Comparison of ENCODE assay signal across 19 cellular contexts in genomic region chr6:43192911-43193310, GRCh38. TPM values are rescaled to one million over a fixed set of nuclear protein-coding genes. Genes with fewer than 3 reads are reported as not detected.
DNase-seq lines count a peak whose midpoint lies in the region; ATAC-seq, FAIRE-seq and TF ChIP-seq lines count a peak whose summit lies in the region.
"Had no signal": no experiment of that assay in that cellular context is flagged by ENCODE, and none has a peak within 500 bp of the region (broad histone marks: within the 10 kb centered on the region; RNA-seq: fewer than 3 reads in every experiment).

No MANE protein-coding gene starts in this region.

- no peaks in the 10 kb centered on the region for H4K20me1 ChIP-seq in osteoblast (ENCODE audit: insufficient read depth, low read length)

- no peak overlapping the region for H3K4me3 Mint-ChIP-seq in activated T-helper 17 cell treated with anti-CD3 and anti-CD28 coated beads, Interleukin-2, amount 50 U/mL, for 72 hours
- H3K4me3 Mint-ChIP-seq: CD14-positive monocyte; CD8-positive, alpha-beta T cell; HFFc6 had no signal

- FAIRE-seq in GM19239 (lab: Jason Lieb, UNC), result no peak
- FAIRE-seq: GM12892 had no signal

- ATAC-seq in activated T-helper 17 cell treated with anti-CD3 and anti-CD28 coated beads, Interleukin-2, amount 50 U/mL, for 72 hours (replicated peaks), result no peak
- ATAC-seq in esophagus mucosa, result peak; percentile 10
- ATAC-seq: CD8-positive, alpha-beta T cell had no signal

- no peaks in the 10 kb centered on the region for H3K27me3 Mint-ChIP-seq in activated T-helper 17 cell treated with anti-CD3 and anti-CD28 coated beads, Interleukin-2, amount 50 U/mL, for 72 hours

- H2AFZ ChIP-seq in osteoblast (ENCODE audit: low read length), result no peak overlapping the region

- H3K79me2 ChIP-seq in osteoblast (ENCODE audit: insufficient read depth, low read length), result peaks cover 5% of the 10 kb centered on the region

- H3K4me1 ChIP-seq in osteoblast (ENCODE audit: insufficient read depth, low read length) (no peaks in the 10 kb centered on the region), tibial nerve (no peaks in the 10 kb centered on the region)

- peak overlapping the region; percentile 13 for H3K27ac Mint-ChIP-seq in activated T-helper 17 cell treated with anti-CD3 and anti-CD28 coated beads, Interleukin-2, amount 50 U/mL, for 72 hours
- H3K27ac Mint-ChIP-seq: CD8-positive, alpha-beta T cell; HFFc6 had no signal

- 94% methylated on average over 9 of the region's 9 CpGs for WGBS in tibial nerve, 2 donors

- H3K36me3 ChIP-seq in osteoblast (ENCODE audit: insufficient read depth, low read length) (peaks cover 51% of the 10 kb centered on the region), tibial nerve (peaks cover 0 to 84% (median 15%) of the 10 kb centered on the region in 3 donors)

- H3K9me3 ChIP-seq in osteoblast (ENCODE audit: low read depth, low read length) (no peaks in the 10 kb centered on the region), tibial nerve (no peaks in the 10 kb centered on the region)

- TF ChIP-seq POLR2A in tibial nerve (IDR thresholded peaks at IDR 0.05), result no peak

- H3K36me3 Mint-ChIP-seq in activated T-helper 17 cell treated with anti-CD3 and anti-CD28 coated beads, Interleukin-2, amount 50 U/mL, for 72 hours (ENCODE audit: low read depth), result peaks cover 93% of the 10 kb centered on the region

- H3K27ac ChIP-seq in osteoblast (ENCODE audit: low read depth, low read length) (no peak overlapping the region), tibial nerve (no peak overlapping the region)
- H3K27ac ChIP-seq: 22Rv1 had no signal

- TF ChIP-seq EP300 in tibial nerve (IDR thresholded peaks at IDR 0.05), result no peak

- H3K4me3 ChIP-seq in osteoblast (ENCODE audit: insufficient read depth, low read length), result no peak overlapping the region
- no peak overlapping the region for H3K4me3 ChIP-seq in tibial nerve

- H3K4me1 Mint-ChIP-seq in activated T-helper 17 cell treated with anti-CD3 and anti-CD28 coated beads, Interleukin-2, amount 50 U/mL, for 72 hours, result peaks cover 9% of the 10 kb centered on the region

- H3K27me3 ChIP-seq in osteoblast (ENCODE audit: insufficient read depth, low read length) (no peaks in the 10 kb centered on the region), tibial nerve (no peaks in the 10 kb centered on the region)

- peak; percentile 42 for DNase-seq in activated effector memory CD4-positive, alpha-beta T cell treated with anti-CD3 and anti-CD28 coated beads, Interleukin-2, amount 50 U/mL, for 16 hours
- DNase-seq in activated effector memory CD4-positive, alpha-beta T cell treated with Interleukin-2 at 50 U/mL for 16 hours, result no peak
- DNase-seq in osteoblast (ENCODE audit: insufficient read length, low spot score, missing footprints) (peak; percentile 58), tibial nerve (ENCODE audit: low spot score in 2 of 2) (no peak), GM19239 (ENCODE audit: insufficient read length, low spot score) (no peak)
- DNase-seq in central memory CD4-positive, alpha-beta T cell, result no peak
- DNase-seq: CD8-positive, alpha-beta T cell; COR-L47; DND-41; GDM1; HCEC 1CT; HFFc6 had no signal

- H3K9me3 Mint-ChIP-seq in activated T-helper 17 cell treated with anti-CD3 and anti-CD28 coated beads, Interleukin-2, amount 50 U/mL, for 72 hours, result no peaks in the 10 kb centered on the region
- H3K9me3 Mint-ChIP-seq: CD14-positive monocyte; CD8-positive, alpha-beta T cell; HFFc6 had no signal

- no peak overlapping the region for H3K4me2 ChIP-seq in osteoblast (ENCODE audit: insufficient read depth, low read length)

- TF ChIP-seq CTCF in osteoblast (IDR thresholded peaks at IDR 0.05; ENCODE audit: extremely low read depth, low read depth, low read length), result no peak
- TF ChIP-seq CTCF in tibial nerve (IDR thresholded peaks at IDR 0.05), result no peak

RNA-seq across cellular contexts. Expression of gene CUL9, which starts 10.9 kb away (rescaled TPM):
- total RNA-seq in activated T-helper 17 cell treated with anti-CD3 and anti-CD28 coated beads, Interleukin-2, amount 50 U/mL, for 72 hours, result 10 to 100 TPM; 40.7 to 44.9 TPM
- total RNA-seq in esophagus mucosa (23.6 TPM), osteoblast (34.4 and 34.5 TPM in 2 replicates), tibial nerve (10 to 100 TPM; 47.9 to 76.2 (median 49.3) TPM)

RNA-seq across cellular contexts. Expression of gene SRF, which starts 21.8 kb away (rescaled TPM):
- 10 to 100 TPM; 36.2 to 63.4 TPM for total RNA-seq in activated T-helper 17 cell treated with anti-CD3 and anti-CD28 coated beads, Interleukin-2, amount 50 U/mL, for 72 hours
- total RNA-seq in esophagus mucosa, result 19.3 TPM
- total RNA-seq in osteoblast, result 17.7 and 20.6 TPM in 2 replicates
- total RNA-seq in tibial nerve, result 10 to 100 TPM; 28.4 to 49.8 (median 35.3) TPM

RNA-seq across cellular contexts. Expression of gene DNPH1, which starts 36.4 kb away (rescaled TPM):
- 10 to 100 TPM; 42.6 to 57.8 TPM for total RNA-seq in activated T-helper 17 cell treated with anti-CD3 and anti-CD28 coated beads, Interleukin-2, amount 50 U/mL, for 72 hours
- total RNA-seq in esophagus mucosa (40.2 TPM), osteoblast (32.9 and 33.3 TPM in 2 replicates), tibial nerve (100 to 1,000 TPM in 2 of 4 donors, 10 to 100 TPM in 2; 61.8 to 114 (median 101) TPM)

RNA-seq across cellular contexts. Expression of gene TTBK1, which starts 50.4 kb away (rescaled TPM):
- total RNA-seq in activated T-helper 17 cell treated with anti-CD3 and anti-CD28 coated beads, Interleukin-2, amount 50 U/mL, for 72 hours, result 1 to 10 TPM; 2.2 to 3.6 TPM
- total RNA-seq in esophagus mucosa (not detected), osteoblast (under 0.01 TPM in 1 of 2 replicates, not detected in the other), tibial nerve (not detected)
- total RNA-seq: A673, H4, HFFc6 had no signal

Comparison
In these comparisons a context has a peak if more than half of its experiments do, and no peak if none do; other contexts are left out.
1. DNase-seq: peak in activated effector memory CD4-positive, alpha-beta T cell treated with anti-CD3 and anti-CD28 coated beads, Interleukin-2, amount 50 U/mL, for 16 hours (single experiment) and osteoblast (single experiment); none in activated effector memory CD4-positive, alpha-beta T cell treated with Interleukin-2 at 50 U/mL for 16 hours (single experiment), tibial nerve (0 of 2), central memory CD4-positive, alpha-beta T cell (single experiment) and GM19239 (single experiment).